Comparison of ENCODE assay signal across 8 cellular contexts in the genomic region with DNA sequence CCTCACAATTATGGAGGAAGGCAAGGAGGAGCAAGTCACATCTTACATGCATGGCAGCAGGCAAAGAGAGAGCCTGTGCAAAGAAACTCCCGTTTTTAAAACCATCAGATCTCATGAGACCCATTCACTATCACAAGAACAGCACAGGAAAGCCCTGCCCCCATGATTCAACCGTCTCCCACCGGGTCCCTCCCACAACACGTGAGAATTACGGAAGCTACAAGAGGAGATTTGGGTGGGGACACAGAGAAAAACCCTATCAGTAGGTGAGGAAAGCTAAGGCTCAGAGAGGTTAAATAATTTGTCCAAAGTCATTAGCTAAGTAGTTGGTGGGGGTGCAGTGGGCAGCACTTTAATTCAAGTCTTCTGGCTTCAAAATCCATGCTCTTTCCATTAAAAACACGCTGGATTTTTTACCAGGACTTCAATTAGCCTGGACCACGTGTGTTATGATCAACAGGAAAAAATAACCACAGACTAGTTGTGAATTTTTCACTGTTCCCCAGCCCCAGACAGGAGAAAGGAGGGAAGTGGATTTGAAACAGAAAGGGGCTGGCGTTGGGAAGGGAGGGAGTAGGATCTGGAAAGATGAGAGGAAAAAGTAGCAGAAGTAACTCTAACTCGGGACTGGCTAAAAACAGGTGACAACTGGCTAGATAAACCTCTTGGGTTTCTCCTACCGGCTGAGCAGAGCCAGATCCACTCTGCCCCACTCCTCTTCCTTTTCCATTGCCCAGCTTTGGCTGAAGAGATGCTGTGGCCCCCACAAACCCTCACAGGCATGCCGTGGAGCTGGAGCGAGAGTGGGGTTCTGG. TPM values are rescaled to one million over a fixed set of nuclear protein-coding genes. Genes with fewer than 3 reads are reported as not detected.
DNase-seq lines count a peak whose midpoint lies in the region; FAIRE-seq and TF ChIP-seq lines count a peak whose summit lies in the region.

No MANE protein-coding gene starts in this region.

- DNase-seq in activated CD4-positive, alpha-beta T cell treated with anti-CD3 and anti-CD28 coated beads, Interleukin-2, amount 10 ng/mL, durations not matched to agents 7 days and 5 days = no peak
- no peak for DNase-seq in activated CD4-positive, alpha-beta T cell treated with anti-CD3 and anti-CD28 coated beads for 48 hours
- DNase-seq in KBM-7 (peak; percentile 42), H1 (ENCODE audit: low read depth in 1 of 2, low spot score in 2 of 2) (no peak), prostate gland (ENCODE audit: low spot score) (no peak), middle frontal gyrus (ENCODE audit: extremely low spot score, low spot score) (no peak), NCI-H345 treated with DMSO at 0.1 percent for 48 hours (lab: John Stamatoyannopoulos, UW; ENCODE audit: unreplicated experiment) (no peak), GM12892 (ENCODE audit: insufficient read length) (no peak)

- no peaks in the 10 kb centered on the region for H4K20me1 ChIP-seq in H1 (replicated peaks in 1 of 2; ENCODE audit: control insufficient read depth in 1 of 2, insufficient read depth in 2 of 2, low read length in 2 of 2)

- no peak overlapping the region for H2BK120ac ChIP-seq in H1 (replicated peaks; ENCODE audit: low read depth, low read length)

- no peak overlapping the region; the same call in 1 of the 2 replicates for H2BK12ac ChIP-seq in H1 (ENCODE audit: low read depth, low read length)

- H2BK5ac ChIP-seq in H1 (ENCODE audit: low read depth, low read length) = no peak overlapping the region; the same call in 1 of the 2 replicates

- H3K56ac ChIP-seq in H1 (replicated peaks; ENCODE audit: insufficient read length, low read depth, low read length) = no peak overlapping the region

- H3K4me3 ChIP-seq in H1 (ENCODE audit: extremely low read depth in 1 of 4, insufficient read depth in 2 of 4, low read depth in 3 of 4, low read length in 4 of 4) = peak overlapping the region; percentile 52 to 77 (median 64)
- H3K4me3 ChIP-seq in prostate gland = peak overlapping the region; percentile 45 to 47

- peak overlapping the region; percentile 85 for H3K27ac Mint-ChIP-seq in activated CD4-positive, alpha-beta T cell treated with anti-CD3 and anti-CD28 coated beads, Interleukin-2, amount 10 ng/mL, durations not matched to agents 7 days and 5 days

- H3K9me3 Mint-ChIP-seq in activated CD4-positive, alpha-beta T cell treated with anti-CD3 and anti-CD28 coated beads, Interleukin-2, amount 10 ng/mL, durations not matched to agents 7 days and 5 days = no peaks in the 10 kb centered on the region

- H3K27ac ChIP-seq in H1 (ENCODE audit: low read depth, low read length) = no peak overlapping the region
- H3K27ac ChIP-seq in prostate gland = no peak overlapping the region

- no peaks in the 10 kb centered on the region for H3K27me3 ChIP-seq in H1 (replicated peaks in 1 of 4; ENCODE audit: control insufficient read depth in 3 of 4, extremely low read depth in 1 of 4, insufficient read depth in 3 of 4, low read length in 3 of 4)
- no peaks in the 10 kb centered on the region for H3K27me3 ChIP-seq in prostate gland (replicated peaks; ENCODE audit: insufficient read depth)

- TF ChIP-seq POLR2A in H1 (IDR thresholded peaks at IDR 0.05; ENCODE audit: control extremely low read depth in 1 of 2, low read depth in 2 of 2, low read length in 2 of 2) (no peak), prostate gland (IDR thresholded peaks at IDR 0.05) (no peak), GM12892 (IDR thresholded peaks at IDR 0.05; ENCODE audit: low read depth, low read length) (no peak)

- no peak overlapping the region for H2BK15ac ChIP-seq in H1 (ENCODE audit: low read length)

- in situ Hi-C loops in KBM-7 (cut with MboI; ENCODE audit: low pct_unique_long_range_greater_than_20kb, low sequenced_read_pairs) = no loop called here

- CTCF ChIA-PET in activated CD4-positive, alpha-beta T cell treated with anti-CD3 and anti-CD28 coated beads, Interleukin-2, amount 10 ng/mL, durations not matched to agents 7 days and 5 days (lab: Charles Lee) = no interaction called here
- CTCF ChIA-PET in H1 (lab: Charles Lee; ENCODE audit: partially characterized antibody) = no interaction called here

- H3K9ac ChIP-seq in H1 (replicated peaks in 1 of 4; ENCODE audit: extremely low read depth in 1 of 4, low read depth in 3 of 4, low read length in 3 of 4) = peak overlapping the region in 1 of 4 experiments; percentile 28; a peak in 1 of 7 replicates

- H3K36me3 Mint-ChIP-seq in activated CD4-positive, alpha-beta T cell treated with anti-CD3 and anti-CD28 coated beads, Interleukin-2, amount 10 ng/mL, durations not matched to agents 7 days and 5 days (ENCODE audit: low read depth) = no peaks in the 10 kb centered on the region

- 21% methylated on average over 7 of the region's 12 CpGs; no CpG with 5 or more reads in 1 of the 2 experiments for WGBS in H1 (ENCODE audit: extremely low coverage in 1 of 2, insufficient coverage in 1 of 2, insufficient read length in 1 of 2, insufficient replicate concordance in 2 of 2, low coverage in 1 of 2, low lambda C conversion rate in 2 of 2, missing lambda C conversion rate in 1 of 2), 2 experiments
- 32% methylated on average over 12 of the region's 12 CpGs for WGBS in prostate gland

- peaks cover 5% of the 10 kb centered on the region; the same call in 1 of the 2 replicates for H3K23me2 ChIP-seq in H1 (ENCODE audit: low read depth, low read length)

- no peak overlapping the region; the same call in 1 of the 2 replicates for H3K18ac ChIP-seq in H1 (ENCODE audit: extremely low read depth, low read length)

- no peak overlapping the region for H2AK5ac ChIP-seq in H1 (ENCODE audit: low read depth, low read length)

- H3K23ac ChIP-seq in H1 (ENCODE audit: insufficient read length) = no peak overlapping the region

- POLR2A ChIA-PET in activated CD4-positive, alpha-beta T cell treated with anti-CD3 and anti-CD28 coated beads, Interleukin-2, amount 10 ng/mL, durations not matched to agents 7 days and 5 days (lab: Charles Lee) = no interaction called here
- POLR2A ChIA-PET in H1 (lab: Charles Lee; ENCODE audit: partially characterized antibody) = no interaction called here

- intact Hi-C loops in prostate gland (cut with DNase I) = loop anchor here (10.0 kb wide), 1 partner anchor 189 kb away; a partner anchor contains a TSS

- no peaks in the 10 kb centered on the region for H3K36me3 ChIP-seq in H1 (ENCODE audit: control insufficient read depth in 2 of 4, insufficient read depth in 4 of 4, low read length in 3 of 4)
- no peaks in the 10 kb centered on the region for H3K36me3 ChIP-seq in prostate gland

- H3K4ac ChIP-seq in H1 (replicated peaks; ENCODE audit: insufficient read length, low read depth, low read length) = no peak overlapping the region

- FAIRE-seq in H1 (lab: Jason Lieb, UNC) (peak; percentile 60), GM12892 (lab: Jason Lieb, UNC) (no peak)

- H2AFZ ChIP-seq in H1 (ENCODE audit: low read length) = no peak overlapping the region; the same call in 1 of the 2 replicates

- no peak overlapping the region for H2BK20ac ChIP-seq in H1 (ENCODE audit: low read length)

- no peaks in the 10 kb centered on the region for H3K27me3 Mint-ChIP-seq in activated CD4-positive, alpha-beta T cell treated with anti-CD3 and anti-CD28 coated beads, Interleukin-2, amount 10 ng/mL, durations not matched to agents 7 days and 5 days

- no peak overlapping the region for H4K5ac ChIP-seq in H1 (ENCODE audit: insufficient read length, low read depth, low read length)

- H3K79me2 ChIP-seq in H1 (ENCODE audit: control insufficient read depth in 1 of 2, insufficient read depth in 2 of 2, low read length in 2 of 2) = peaks cover 0 to 4% of the 10 kb centered on the region in 2 experiments; a peak in 1 of 4 replicates

- H3K79me1 ChIP-seq in H1 (ENCODE audit: low read depth, low read length) = no peaks in the 10 kb centered on the region

- peak overlapping the region; percentile 90 for H3K4me3 Mint-ChIP-seq in activated CD4-positive, alpha-beta T cell treated with anti-CD3 and anti-CD28 coated beads, Interleukin-2, amount 10 ng/mL, durations not matched to agents 7 days and 5 days

- H3K14ac ChIP-seq in H1 (ENCODE audit: insufficient read length) = no peak overlapping the region

- H3K4me1 ChIP-seq in H1 (replicated peaks in 1 of 4; ENCODE audit: control insufficient read depth in 3 of 4, insufficient read depth in 4 of 4, low read length in 3 of 4) (peaks cover 0 to 3% (median 0%) of the 10 kb centered on the region in 4 experiments; a peak in 1 of 7 replicates), prostate gland (replicated peaks) (no peaks in the 10 kb centered on the region)

- TF ChIP-seq CTCF in H1 (IDR thresholded peaks at IDR 0.05; ENCODE audit: control extremely low read depth in 1 of 3, insufficient read depth in 1 of 3, low read depth in 1 of 3, low read length in 3 of 3) = no peak
- no peak for TF ChIP-seq CTCF in prostate gland (IDR thresholded peaks at IDR 0.05)

- TF ChIP-seq RAD21 in H1 (IDR thresholded peaks at IDR 0.05 in 1 of 2, conservative IDR thresholded peaks at IDR 0.05 in 1 of 2; ENCODE audit: low read depth in 2 of 2, low read length in 2 of 2) = no peak

- peak overlapping the region; percentile 73 to 87 for H3K4me2 ChIP-seq in H1 (ENCODE audit: insufficient read depth in 1 of 2, low read depth in 2 of 2, low read length in 2 of 2)

- peaks cover 22% of the 10 kb centered on the region for H3K4me1 Mint-ChIP-seq in activated CD4-positive, alpha-beta T cell treated with anti-CD3 and anti-CD28 coated beads, Interleukin-2, amount 10 ng/mL, durations not matched to agents 7 days and 5 days

- H3K9me3 ChIP-seq in H1 (ENCODE audit: insufficient read depth in 2 of 2, low read depth in 1 of 2, low read length in 1 of 2) (no peaks in the 10 kb centered on the region), prostate gland (no peaks in the 10 kb centered on the region)

- no peak for TF ChIP-seq EP300 in H1 (IDR thresholded peaks at IDR 0.05; ENCODE audit: borderline replicate concordance in 1 of 2, low read depth in 2 of 2, low read length in 2 of 2)

- peak overlapping the region; percentile 75; the same call in 1 of the 2 replicates for H4K8ac ChIP-seq in H1 (ENCODE audit: extremely low read depth, insufficient read depth, low read length)

- no peak overlapping the region for H4K91ac ChIP-seq in H1 (replicated peaks; ENCODE audit: insufficient read length, low read length)

RNA-seq across cellular contexts. Expression of a gene that starts 1.0 kb away (rescaled TPM):
- total RNA-seq in activated CD4-positive, alpha-beta T cell treated with anti-CD3 and anti-CD28 coated beads, Interleukin-2, amount 10 ng/mL, durations not matched to agents 7 days and 5 days = 1 to 10 TPM; 4.9 to 5.0 TPM
- total RNA-seq in H1 (2021; fragmentation: NEBNext Ultra II Directional; extraction: Animal tissue kit (Norgen Biotek cat#: 25700)) = 5.3 and 6.3 TPM in 2 replicates
- 0.77 and 1.3 TPM in 2 replicates for polyA plus RNA-seq in H1 (2011; rRNA removed)
- polyA plus RNA-seq in H1 (2011; cell fraction: cytosol; rRNA removed) = 2.0 TPM
- 1.9 TPM for polyA plus RNA-seq in H1 (2011; cell fraction: nucleus; rRNA removed)
- 2.6 to 4.3 TPM (median 2.8 TPM) in 4 replicates for polyA plus RNA-seq in H1 (2012, experiment 1 of 2)
- polyA plus RNA-seq in H1 (2012, experiment 2 of 2) = 0.68 TPM
- 2.4 TPM for polyA plus RNA-seq in H1 (2013, experiment 1 of 2)
- polyA plus RNA-seq in H1 (2013, experiment 2 of 2) = 2.5 TPM
- polyA minus RNA-seq in H1 (2011; rRNA and poly(A)+ RNA removed) = 10.6 and 12.5 TPM in 2 replicates
- polyA minus RNA-seq in H1 (2011; cell fraction: cytosol; rRNA and poly(A)+ RNA removed) = 2.1 TPM
- polyA minus RNA-seq in H1 (2011; cell fraction: nucleus; rRNA and poly(A)+ RNA removed) = 24.6 TPM
- 1 to 10 TPM in 1 of 2 donors, under 1 TPM in 1; 0.82 to 1.8 TPM for total RNA-seq in prostate gland
- polyA plus RNA-seq in GM12892 (2012; ENCODE audit: missing spikeins) = 3.1 TPM
